Comparison of ENCODE assay signal across 1 cellular context in genomic region chr20:34083781-34084180, GRCh38.
TF ChIP-seq lines count a peak whose summit lies in the region.

No MANE protein-coding gene starts in this region.

TF ChIP-seq in SK-N-SH treated with all-trans-retinoic acid at 6 μM for 48 hours, 23 proteins besides CTCF, POLR2A, EP300 and RAD21 (continued from another document):
- TF ChIP-seq PATZ1 (CRISPR knock-in tag; IDR thresholded peaks at IDR 0.05; ENCODE audit: borderline replicate concordance) (no peak), ZNF8 (CRISPR knock-in tag; IDR thresholded peaks at IDR 0.05) (no peak), ZNF70 (CRISPR knock-in tag; IDR thresholded peaks at IDR 0.05) (no peak), SNAI2 (CRISPR knock-in tag; IDR thresholded peaks at IDR 0.05) (no peak)
